1 cellular context compared by ENCODE assay signal in the genomic region with DNA sequence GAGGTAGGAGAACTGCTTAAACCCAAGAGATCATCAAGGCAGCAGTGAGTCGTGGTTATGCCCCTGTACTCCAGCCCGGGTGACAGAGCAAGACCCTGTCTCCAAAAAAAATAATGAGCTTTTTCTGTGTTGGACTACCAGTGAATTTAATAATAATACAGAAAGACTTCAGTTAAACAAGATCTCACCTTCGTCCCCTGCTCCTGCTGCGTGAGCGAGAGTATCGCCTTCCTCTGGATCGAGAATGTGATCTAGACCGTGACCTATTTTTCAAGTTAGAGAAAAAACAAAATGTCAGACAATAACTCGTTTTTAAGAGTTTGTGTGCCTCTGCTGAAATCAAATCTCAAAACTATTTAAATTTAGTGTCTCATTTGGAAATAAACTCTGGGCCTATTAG.
TF ChIP-seq lines count a peak whose summit lies in the region.

No MANE protein-coding gene starts in this region.

TF ChIP-seq in H1, 55 proteins besides CTCF, POLR2A, EP300 and RAD21:
- peak; percentile 74 for TF ChIP-seq POLR2AphosphoS5 (IDR thresholded peaks at IDR 0.05; ENCODE audit: low read depth, low read length)
- no peak for TF ChIP-seq HDAC6 (IDR thresholded peaks at IDR 0.05; ENCODE audit: low read depth, low read length)
- no peak for TF ChIP-seq CHD2 (IDR thresholded peaks at IDR 0.05; ENCODE audit: low read length)
- no peak for TF ChIP-seq SIRT6 (IDR thresholded peaks at IDR 0.05; ENCODE audit: low read length)
- TF ChIP-seq TCF12 (IDR thresholded peaks at IDR 0.05; ENCODE audit: low read depth, low read length) = no peak
- TF ChIP-seq SP1 (IDR thresholded peaks at IDR 0.05; ENCODE audit: low read depth, low read length) = no peak
